26 cellular contexts compared by ENCODE assay signal in the genomic region with DNA sequence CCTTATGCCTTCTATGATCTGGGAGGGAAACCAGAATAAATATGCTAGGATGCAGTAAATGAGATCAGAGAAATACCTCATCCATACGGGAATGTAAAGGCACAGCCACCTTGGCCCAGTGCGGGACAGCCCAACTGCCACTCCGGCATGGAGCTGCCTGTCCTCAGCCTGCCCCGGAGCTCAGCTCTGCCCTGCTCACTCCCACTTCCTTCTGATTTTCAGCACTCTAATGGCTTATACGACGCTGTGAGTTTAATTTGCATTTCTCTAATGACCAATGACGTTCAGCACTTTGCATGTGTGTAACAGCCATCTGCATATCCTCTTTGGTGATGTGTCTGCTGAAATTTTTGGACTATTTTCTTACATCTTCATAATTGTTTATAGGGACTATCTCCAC.
DNase-seq lines count a peak whose midpoint lies in the region; ATAC-seq, FAIRE-seq and TF ChIP-seq lines count a peak whose summit lies in the region.
"Had no signal": no experiment of that assay in that cellular context is flagged by ENCODE, and none has a peak within 500 bp of the region (broad histone marks: within the 10 kb centered on the region; RNA-seq: fewer than 3 reads in every experiment).

No MANE protein-coding gene starts in this region.

- H3K9me3 Mint-ChIP-seq in activated CD4-positive, alpha-beta T cell treated with anti-CD3 and anti-CD28 coated beads for 36 hours (ENCODE audit: low read depth) = no peaks in the 10 kb centered on the region
- H3K9me3 Mint-ChIP-seq: CD14-positive monocyte; CD8-positive, alpha-beta memory T cell; T-cell had no signal

- 56% methylated on average over 7 of the region's 7 CpGs; no CpG with 5 or more reads in 1 of the 2 experiments for WGBS in H1 (ENCODE audit: extremely low coverage in 1 of 2, insufficient coverage in 1 of 2, insufficient read length in 1 of 2, insufficient replicate concordance in 2 of 2, low coverage in 1 of 2, low lambda C conversion rate in 2 of 2, missing lambda C conversion rate in 1 of 2), 2 experiments
- WGBS in mesendoderm (ENCODE audit: extremely low coverage, insufficient coverage, low lambda C conversion rate) = no CpG with 5 or more reads among the region's 7 CpGs

- no peaks in the 10 kb centered on the region for H3K23me2 ChIP-seq in H1 (ENCODE audit: low read depth, low read length)

- H3K9ac ChIP-seq in H1 (replicated peaks in 1 of 4; ENCODE audit: extremely low read depth in 1 of 4, low read depth in 3 of 4, low read length in 3 of 4) = no peak overlapping the region
- no peak overlapping the region for H3K9ac ChIP-seq in mesendoderm (ENCODE audit: low read length)

- no peaks in the 10 kb centered on the region for H4K20me1 ChIP-seq in H1 (replicated peaks in 1 of 2; ENCODE audit: control insufficient read depth in 1 of 2, insufficient read depth in 2 of 2, low read length in 2 of 2)

- TF ChIP-seq RAD21 in H1 (IDR thresholded peaks at IDR 0.05 in 1 of 2, conservative IDR thresholded peaks at IDR 0.05 in 1 of 2; ENCODE audit: low read depth in 2 of 2, low read length in 2 of 2) = no peak

- H4K8ac ChIP-seq in H1 (ENCODE audit: extremely low read depth, insufficient read depth, low read length) (no peak overlapping the region), mesendoderm (ENCODE audit: low read depth, low read length) (no peak overlapping the region)

- H3K36me3 ChIP-seq in H1 (ENCODE audit: control insufficient read depth in 2 of 4, insufficient read depth in 4 of 4, low read length in 3 of 4) = no peaks in the 10 kb centered on the region
- H3K36me3 ChIP-seq in mesendoderm (ENCODE audit: control insufficient read depth, insufficient read depth, low read length) = no peaks in the 10 kb centered on the region
- H3K36me3 ChIP-seq: BE2C, SJCRH30 had no signal

- H3K18ac ChIP-seq in H1 (ENCODE audit: extremely low read depth, low read length) (no peak overlapping the region), mesendoderm (ENCODE audit: low read length) (no peak overlapping the region)

- no peak for TF ChIP-seq POLR2A in H1 (IDR thresholded peaks at IDR 0.05; ENCODE audit: control extremely low read depth in 1 of 2, low read depth in 2 of 2, low read length in 2 of 2)

- H3K79me2 ChIP-seq in H1 (ENCODE audit: control insufficient read depth in 1 of 2, insufficient read depth in 2 of 2, low read length in 2 of 2) (no peaks in the 10 kb centered on the region), mesendoderm (ENCODE audit: control insufficient read depth, insufficient read depth, low read length) (no peaks in the 10 kb centered on the region)

- H3K27ac ChIP-seq in H1 (ENCODE audit: low read depth, low read length) = no peak overlapping the region
- H3K27ac ChIP-seq in mesendoderm (ENCODE audit: low read depth, low read length) = no peak overlapping the region
- H3K27ac ChIP-seq: PC-9, SJCRH30 had no signal

- CTCF ChIA-PET in H1 (lab: Charles Lee; ENCODE audit: partially characterized antibody) = interaction anchor here (0.6 to 2.0 kb wide), 3 partner anchors 21 to 1049 kb away, joined by 3 to 5 read pairs (median 3); no protein-coding TSS in a partner anchor
- CTCF ChIA-PET in activated CD4-positive, alpha-beta T cell treated with anti-CD3 and anti-CD28 coated beads for 36 hours (lab: Charles Lee) = no interaction called here

- ATAC-seq in GM19035 (IDR thresholded peaks at IDR 0.05; ENCODE audit: unreplicated experiment) (no peak), left colon (no peak)
- no peak for ATAC-seq in activated CD4-positive, alpha-beta T cell treated with anti-CD3 and anti-CD28 coated beads for 36 hours
- ATAC-seq: HCT116, Right ventricle myocardium inferior, T-cell had no signal

- no peak overlapping the region for H3K14ac ChIP-seq in H1 (ENCODE audit: insufficient read length)

- FAIRE-seq in D721Med (lab: Jason Lieb, UNC) = peak; percentile 38
- peak; percentile 42 for FAIRE-seq in H1 (lab: Jason Lieb, UNC)
- no peak for FAIRE-seq in urothelium cell line (lab: Jason Lieb, UNC)
- FAIRE-seq: GM12892 had no signal

- DNase-seq in D721Med (ENCODE audit: insufficient read length, low spot score) (no peak), NCI-H524 treated with DMSO at 0.1 percent for 48 hours (lab: John Stamatoyannopoulos, UW) (peak; percentile 21), H1 (ENCODE audit: low read depth in 1 of 2, low spot score in 2 of 2) (no peak), mesendoderm (peak; percentile 42), urothelium cell line (ENCODE audit: low spot score) (no peak), left colon (no peak)
- DNase-seq in activated CD4-positive, alpha-beta T cell treated with anti-CD3 and anti-CD28 coated beads for 36 hours = no peak
- DNase-seq: 8988T; ACHN; BE2C; CD8-positive, alpha-beta memory T cell; DMS79 treated with DMSO at 0.1 percent for 48 hours; NCI-H1105; NCI-H1436 treated with DMSO at 0.1 percent for 48 hours; NCI-H1930; NCI-H446 treated with DMSO at 0.1 percent for 48 hours; NCI-H748 treated with DMSO at 0.1 percent for 48 hours; NK-92 treated with Interleukin-12 subunit alpha and Interleukin-12 subunit beta, amount 100 ng/mL, for 24 hours; PC-9; SJCRH30; T-cell had no signal

- H3K4me1 ChIP-seq in H1 (replicated peaks in 1 of 4; ENCODE audit: control insufficient read depth in 3 of 4, insufficient read depth in 4 of 4, low read length in 3 of 4) (peaks cover 0 to 10% (median 6%) of the 10 kb centered on the region in 4 experiments; a peak in 4 of 7 replicates), mesendoderm (ENCODE audit: control insufficient read depth, low read depth, low read length) (peaks cover 3% of the 10 kb centered on the region)
- H3K4me1 ChIP-seq: BE2C, SJCRH30 had no signal

- intact Hi-C loops in left colon (cut with DNase I, micrococcal nuclease) = no loop called here
- intact Hi-C loops in activated CD4-positive, alpha-beta T cell treated with anti-CD3 and anti-CD28 coated beads for 36 hours (cut with DNase I, micrococcal nuclease) = no loop called here

- TF ChIP-seq EP300 in H1 (IDR thresholded peaks at IDR 0.05; ENCODE audit: borderline replicate concordance in 1 of 2, low read depth in 2 of 2, low read length in 2 of 2) = no peak

- H3K27me3 Mint-ChIP-seq in activated CD4-positive, alpha-beta T cell treated with anti-CD3 and anti-CD28 coated beads for 36 hours = peaks cover 5% of the 10 kb centered on the region

- no peak overlapping the region for H4K91ac ChIP-seq in H1 (replicated peaks; ENCODE audit: insufficient read length, low read length)

- H3K9me3 ChIP-seq in H1 (ENCODE audit: insufficient read depth in 2 of 2, low read depth in 1 of 2, low read length in 1 of 2) = no peaks in the 10 kb centered on the region
- H3K9me3 ChIP-seq: BE2C, SJCRH30 had no signal

- no peak overlapping the region for H3K23ac ChIP-seq in H1 (ENCODE audit: insufficient read length)
- no peak overlapping the region for H3K23ac ChIP-seq in mesendoderm (ENCODE audit: low read length)

- H3K4me3 Mint-ChIP-seq in activated CD4-positive, alpha-beta T cell treated with anti-CD3 and anti-CD28 coated beads for 36 hours = no peak overlapping the region
- H3K4me3 Mint-ChIP-seq: CD8-positive, alpha-beta memory T cell; T-cell had no signal

- no peak overlapping the region for H2BK20ac ChIP-seq in H1 (ENCODE audit: low read length)

- no peaks in the 10 kb centered on the region for H3K79me1 ChIP-seq in H1 (ENCODE audit: low read depth, low read length)
- H3K79me1 ChIP-seq in mesendoderm (ENCODE audit: low read length) = no peaks in the 10 kb centered on the region

- no peak overlapping the region for H2BK12ac ChIP-seq in H1 (ENCODE audit: low read depth, low read length)

- no peak overlapping the region for H3K27ac Mint-ChIP-seq in activated CD4-positive, alpha-beta T cell treated with anti-CD3 and anti-CD28 coated beads for 36 hours
- H3K27ac Mint-ChIP-seq: CD14-positive monocyte; CD8-positive, alpha-beta memory T cell; T-cell had no signal

- H2BK15ac ChIP-seq in H1 (ENCODE audit: low read length) = no peak overlapping the region
- no peak overlapping the region for H2BK15ac ChIP-seq in mesendoderm (replicated peaks; ENCODE audit: low read depth)

- H3K4ac ChIP-seq in H1 (replicated peaks; ENCODE audit: insufficient read length, low read depth, low read length) (no peak overlapping the region), mesendoderm (ENCODE audit: low read depth, low read length) (no peak overlapping the region)

- H3K27me3 ChIP-seq in H1 (replicated peaks in 1 of 4; ENCODE audit: control insufficient read depth in 3 of 4, extremely low read depth in 1 of 4, insufficient read depth in 3 of 4, low read length in 3 of 4) = no peaks in the 10 kb centered on the region; a peak in 1 of 7 replicates
- no peaks in the 10 kb centered on the region for H3K27me3 ChIP-seq in mesendoderm (ENCODE audit: insufficient read depth, low read length, poor library complexity)
- H3K27me3 ChIP-seq: BE2C had no signal

- H4K5ac ChIP-seq in H1 (ENCODE audit: insufficient read length, low read depth, low read length) (no peak overlapping the region), mesendoderm (ENCODE audit: low read length) (no peak overlapping the region)

- TF ChIP-seq CTCF in D721Med (IDR thresholded peaks at IDR 0.05; ENCODE audit: insufficient read depth, missing control alignments) (no peak), H1 (IDR thresholded peaks at IDR 0.05; ENCODE audit: control extremely low read depth in 1 of 3, insufficient read depth in 1 of 3, low read depth in 1 of 3, low read length in 3 of 3) (no peak)

- H3K4me2 ChIP-seq in H1 (ENCODE audit: insufficient read depth in 1 of 2, low read depth in 2 of 2, low read length in 2 of 2) (no peak overlapping the region), mesendoderm (ENCODE audit: low read length) (no peak overlapping the region)
- H3K4me2 ChIP-seq: PC-9 had no signal

- H2BK5ac ChIP-seq in H1 (ENCODE audit: low read depth, low read length) = no peak overlapping the region
- no peak overlapping the region for H2BK5ac ChIP-seq in mesendoderm (ENCODE audit: low read length)

- no peaks in the 10 kb centered on the region for H3K36me3 Mint-ChIP-seq in activated CD4-positive, alpha-beta T cell treated with anti-CD3 and anti-CD28 coated beads for 36 hours (ENCODE audit: low read depth)
- H3K36me3 Mint-ChIP-seq: CD14-positive monocyte; CD8-positive, alpha-beta memory T cell; T-cell had no signal

- POLR2A ChIA-PET in H1 (lab: Charles Lee; ENCODE audit: partially characterized antibody) = interaction anchor here (0.8 kb wide), 1 partner anchor 22 kb away, joined by 3 read pairs; no protein-coding TSS in a partner anchor
- POLR2A ChIA-PET in activated CD4-positive, alpha-beta T cell treated with anti-CD3 and anti-CD28 coated beads for 36 hours (lab: Charles Lee) = no interaction called here

- no peak overlapping the region for H3K56ac ChIP-seq in H1 (replicated peaks; ENCODE audit: insufficient read length, low read depth, low read length)
- no peak overlapping the region for H3K56ac ChIP-seq in mesendoderm (ENCODE audit: low read length)

- H3K4me1 Mint-ChIP-seq in activated CD4-positive, alpha-beta T cell treated with anti-CD3 and anti-CD28 coated beads for 36 hours = no peaks in the 10 kb centered on the region
- H3K4me1 Mint-ChIP-seq: CD8-positive, alpha-beta memory T cell; T-cell had no signal

- H2AK5ac ChIP-seq in H1 (ENCODE audit: low read depth, low read length) (no peak overlapping the region), mesendoderm (ENCODE audit: low read length) (no peak overlapping the region)

- H2BK120ac ChIP-seq in H1 (replicated peaks; ENCODE audit: low read depth, low read length) (no peak overlapping the region), mesendoderm (ENCODE audit: low read depth, low read length) (no peak overlapping the region)

- H2AFZ ChIP-seq in H1 (ENCODE audit: low read length) = no peak overlapping the region
- H2AFZ ChIP-seq: PC-9 had no signal

- H3K4me3 ChIP-seq in H1 (ENCODE audit: extremely low read depth in 1 of 4, insufficient read depth in 2 of 4, low read depth in 3 of 4, low read length in 4 of 4) (no peak overlapping the region), mesendoderm (ENCODE audit: low read length) (no peak overlapping the region)
- H3K4me3 ChIP-seq: PC-9, SJCRH30 had no signal

Comparison
In these comparisons a context has a peak if more than half of its experiments do, and no peak if none do; other contexts are left out.
1. DNase-seq: peak in NCI-H524 treated with DMSO at 0.1 percent for 48 hours (single experiment) and mesendoderm (single experiment); none in D721Med (single experiment), H1 (0 of 2), urothelium cell line (single experiment), left colon (0 of 2) and activated CD4-positive, alpha-beta T cell treated with anti-CD3 and anti-CD28 coated beads for 36 hours (single experiment).